Comparison of ENCODE assay signal across 1 cellular context in the genomic region with DNA sequence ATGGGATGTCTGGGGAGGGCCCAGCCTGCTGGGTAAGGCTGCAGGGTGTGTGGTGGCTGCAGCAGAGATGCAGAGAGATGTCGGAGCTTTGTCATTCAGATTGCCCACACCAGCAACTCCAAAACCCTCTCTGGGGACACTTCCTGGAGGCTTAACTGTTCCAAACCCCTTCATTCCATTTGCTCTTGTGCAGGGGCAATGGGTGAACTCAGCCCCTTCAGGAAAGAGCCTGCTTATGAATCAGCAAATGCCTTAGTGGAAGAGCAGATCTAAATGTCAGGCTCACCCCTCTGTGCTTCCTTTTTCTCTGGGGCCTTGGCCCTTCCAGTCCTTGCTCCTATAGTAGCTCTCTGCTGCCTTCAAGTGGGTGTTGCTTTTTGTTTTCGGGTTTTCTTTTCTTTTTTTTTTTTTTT.
TF ChIP-seq lines count a peak whose summit lies in the region.

No MANE protein-coding gene starts in this region.

TF ChIP-seq in SK-N-SH, 30 proteins besides CTCF, POLR2A, EP300 and RAD21 (continued from another document):
- TF ChIP-seq, protein P1, sequence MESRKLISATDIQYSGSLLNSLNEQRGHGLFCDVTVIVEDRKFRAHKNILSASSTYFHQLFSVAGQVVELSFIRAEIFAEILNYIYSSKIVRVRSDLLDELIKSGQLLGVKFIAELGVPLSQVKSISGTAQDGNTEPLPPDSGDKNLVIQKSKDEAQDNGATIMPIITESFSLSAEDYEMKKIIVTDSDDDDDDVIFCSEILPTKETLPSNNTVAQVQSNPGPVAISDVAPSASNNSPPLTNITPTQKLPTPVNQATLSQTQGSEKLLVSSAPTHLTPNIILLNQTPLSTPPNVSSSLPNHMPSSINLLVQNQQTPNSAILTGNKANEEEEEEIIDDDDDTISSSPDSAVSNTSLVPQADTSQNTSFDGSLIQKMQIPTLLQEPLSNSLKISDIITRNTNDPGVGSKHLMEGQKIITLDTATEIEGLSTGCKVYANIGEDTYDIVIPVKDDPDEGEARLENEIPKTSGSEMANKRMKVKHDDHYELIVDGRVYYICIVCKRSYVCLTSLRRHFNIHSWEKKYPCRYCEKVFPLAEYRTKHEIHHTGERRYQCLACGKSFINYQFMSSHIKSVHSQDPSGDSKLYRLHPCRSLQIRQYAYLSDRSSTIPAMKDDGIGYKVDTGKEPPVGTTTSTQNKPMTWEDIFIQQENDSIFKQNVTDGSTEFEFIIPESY (IDR thresholded peaks at IDR 0.05; ENCODE audit: borderline replicate concordance, low read depth) = no peak
- TF ChIP-seq, protein P2, sequence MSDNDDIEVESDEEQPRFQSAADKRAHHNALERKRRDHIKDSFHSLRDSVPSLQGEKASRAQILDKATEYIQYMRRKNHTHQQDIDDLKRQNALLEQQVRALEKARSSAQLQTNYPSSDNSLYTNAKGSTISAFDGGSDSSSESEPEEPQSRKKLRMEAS (IDR thresholded peaks at IDR 0.05; ENCODE audit: low read depth) = no peak
